19 cellular contexts compared by ENCODE assay signal in the genomic region with DNA sequence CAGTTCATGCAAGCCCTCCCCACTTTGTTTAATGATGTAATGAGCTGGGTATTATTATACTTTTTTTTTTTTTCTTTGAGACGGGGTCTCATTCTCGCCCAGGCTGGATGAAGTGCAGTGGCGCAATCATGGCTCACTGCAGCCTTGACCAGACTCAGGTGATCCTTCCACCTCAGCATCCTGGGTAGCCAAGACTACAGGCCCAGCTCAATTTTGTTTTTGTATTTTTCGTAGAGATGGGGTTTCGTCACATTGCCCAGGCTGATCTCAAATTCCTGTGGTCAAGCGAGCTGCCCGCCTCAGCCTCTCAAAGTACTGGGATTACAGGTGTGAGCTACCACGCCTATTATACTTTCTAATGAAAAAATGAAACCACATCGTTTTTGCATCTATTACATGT. TPM values are rescaled to one million over a fixed set of nuclear protein-coding genes. Genes with fewer than 3 reads are reported as not detected.
"Had no signal": no experiment of that assay in that cellular context is flagged by ENCODE, and none has a peak within 500 bp of the region (broad histone marks: within the 10 kb centered on the region; RNA-seq: fewer than 3 reads in every experiment).

No MANE protein-coding gene starts in this region.

- DNase-seq: activated CD4-positive, alpha-beta T cell treated with anti-CD3 and anti-CD28 coated beads, Interleukin-2, amount 50 U/mL, for 48 hours; activated CD4-positive, CD25-positive, alpha-beta regulatory T cell treated with anti-CD3 and anti-CD28 coated beads, Interleukin-2, amount 50 U/mL, for 72 hours; activated CD8-positive, alpha-beta memory T cell treated with anti-CD3 and anti-CD28 coated beads, Interleukin-2, amount 50 U/mL, for 48 hours; activated naive CD4-positive, alpha-beta T cell treated with Interleukin-2 at 50 U/mL for 16 hours; activated naive CD8-positive, alpha-beta T cell treated with anti-CD3 and anti-CD28 coated beads, Interleukin-2, amount 50 U/mL, for 24 hours; gastrocnemius medialis; heart right ventricle; islet precursor cell; stimulated activated CD4-positive, alpha-beta T cell treated with anti-CD3 and anti-CD28 coated beads, Interleukin-2, amount 100 ng/mL, for 48 hours; stimulated activated naive CD8-positive, alpha-beta T cell treated with anti-CD3 and anti-CD28 coated beads, Interleukin-15, Interleukin-2, amounts not matched to agents 100 U/mL and 50 U/mL, for 24 hours; testis had no signal

- H3K27me3 ChIP-seq: ascending aorta, gastrocnemius medialis, heart right ventricle, left lung, ovary, testis had no signal

- FAIRE-seq: colon, endothelial cell of umbilical vein had no signal

- H3K9me3 ChIP-seq: ascending aorta, gastrocnemius medialis, heart right ventricle, left lung, ovary, testis had no signal

- H3K9me3 Mint-ChIP-seq: activated naive CD8-positive, alpha-beta T cell treated with anti-CD3 and anti-CD28 coated beads, Interleukin-2, amount 50 U/mL, for 24 hours; neural crest cell; T-helper 2 cell treated with Interferon-gamma antibody and Interleukin-4, amounts not matched to agents 5 μg/mL and 100 μg/mL, for 36 hours had no signal

- H3K4me3 ChIP-seq: ascending aorta, gastrocnemius medialis, heart right ventricle, left lung, ovary, testis had no signal

- H3K4me3 Mint-ChIP-seq: activated naive CD8-positive, alpha-beta T cell treated with anti-CD3 and anti-CD28 coated beads, Interleukin-2, amount 50 U/mL, for 24 hours; T-helper 2 cell treated with Interferon-gamma antibody and Interleukin-4, amounts not matched to agents 5 μg/mL and 100 μg/mL, for 36 hours had no signal

- H3K27ac ChIP-seq: ascending aorta, gastrocnemius medialis, ovary, testis had no signal

- H3K4me1 ChIP-seq: testis had no signal

- H3K36me3 ChIP-seq: ascending aorta, gastrocnemius medialis, heart right ventricle, left lung, ovary had no signal

- ATAC-seq: activated naive CD8-positive, alpha-beta T cell treated with anti-CD3 and anti-CD28 coated beads, Interleukin-2, amount 50 U/mL, for 24 hours; gastrocnemius medialis; heart right ventricle; left lung; stimulated activated naive CD8-positive, alpha-beta T cell treated with anti-CD3 and anti-CD28 coated beads, Interleukin-15, Interleukin-2, amounts not matched to agents 100 U/mL and 50 U/mL, for 24 hours had no signal

RNA-seq across cellular contexts. Expression of a gene that starts 4.7 kb away (rescaled TPM):
- total RNA-seq: ascending aorta had no signal

RNA-seq across cellular contexts. Expression of a gene that starts 20.4 kb away (rescaled TPM):
- total RNA-seq: ascending aorta, endothelial cell of umbilical vein, fibroblast of lung had no signal
